In the genomic region with DNA sequence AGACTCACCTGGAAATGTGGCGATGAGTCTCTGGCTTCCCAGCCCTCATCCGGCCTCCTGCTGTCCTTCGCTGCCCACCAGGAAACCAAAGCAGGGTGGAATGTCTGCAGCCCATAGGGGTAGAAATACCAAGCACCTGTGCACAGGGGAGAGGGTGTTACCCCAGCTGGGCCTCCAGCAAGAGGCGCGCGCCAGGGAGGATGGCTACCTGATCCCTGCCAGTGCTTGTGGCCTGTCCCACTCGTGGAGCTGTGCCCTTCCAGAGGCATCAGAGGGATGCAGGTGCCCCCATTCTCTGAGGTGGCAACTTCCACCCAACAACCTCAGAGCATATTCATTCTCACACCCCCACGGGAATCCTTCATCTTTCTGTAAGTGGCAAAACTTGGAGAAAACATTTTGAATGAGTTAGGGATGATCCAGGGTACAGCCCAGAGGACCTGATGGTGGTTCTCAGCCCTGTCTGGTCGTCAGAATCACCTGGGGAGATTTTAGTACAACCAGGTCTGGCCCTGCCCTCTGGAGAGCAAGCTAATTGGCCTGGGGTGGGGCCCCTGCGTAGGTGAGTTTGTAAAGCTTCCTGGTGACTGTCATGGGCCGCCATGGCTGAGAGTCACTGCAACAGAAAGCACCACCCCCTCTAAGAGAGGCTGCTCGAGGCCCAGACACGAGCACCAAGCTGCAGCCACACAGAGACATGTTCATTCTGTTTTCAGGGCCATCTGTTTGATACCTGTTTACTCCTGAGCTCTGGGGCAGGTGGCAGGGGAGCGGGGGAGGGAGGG, we compare ENCODE assay signal across 17 cellular contexts. TPM values are rescaled to one million over a fixed set of nuclear protein-coding genes. Genes with fewer than 3 reads are reported as not detected.
DNase-seq lines count a peak whose midpoint lies in the region; ATAC-seq and TF ChIP-seq lines count a peak whose summit lies in the region.
"Had no signal": no experiment of that assay in that cellular context is flagged by ENCODE, and none has a peak within 500 bp of the region (broad histone marks: within the 10 kb centered on the region; RNA-seq: fewer than 3 reads in every experiment).

No MANE protein-coding gene starts in this region.

- no peak for DNase-seq in activated T-cell treated with anti-CD3 and anti-CD28 coated beads, Interleukin-2, amount 50 U/mL, for 72 hours
- no peak for DNase-seq in activated T-cell treated with anti-CD3 and anti-CD28 coated beads, Interleukin-2, amount 50 U/mL, for 48 hours
- no peak for DNase-seq in T-helper 17 cell
- no peak for DNase-seq in GM10248 (ENCODE audit: extremely low spot score)
- DNase-seq in endodermal cell: no peak
- DNase-seq in adrenal gland: no peak
- DNase-seq: activated T-cell treated with anti-CD3 and anti-CD28 coated beads, Interleukin-2, amount 50 U/mL, for 1 hour; aorta; DND-41; naive B cell; NCI-H526 treated with DMSO at 0.1 percent for 48 hours had no signal

- ATAC-seq in activated T-cell treated with anti-CD3 and anti-CD28 coated beads, Interleukin-2, amount 50 U/mL, for 72 hours (replicated peaks in 1 of 2): no peak
- no peak for ATAC-seq in T-helper 17 cell
- ATAC-seq: activated CD4-positive, CD25-positive, alpha-beta regulatory T cell treated with anti-CD3 and anti-CD28 coated beads, Interleukin-2, amount 50 U/mL, for 24 hours; left lung had no signal

- H3K36me3 Mint-ChIP-seq in activated T-cell treated with anti-CD3 and anti-CD28 coated beads, Interleukin-2, amount 50 U/mL, for 72 hours (ENCODE audit: insufficient read depth in 2 of 2): peaks cover 7 to 40% of the 10 kb centered on the region in 2 donors
- H3K36me3 Mint-ChIP-seq in T-helper 17 cell (ENCODE audit: low read depth) (peaks cover 3% of the 10 kb centered on the region), endodermal cell (ENCODE audit: low read depth) (peaks cover 52% of the 10 kb centered on the region)
- H3K36me3 Mint-ChIP-seq: naive B cell had no signal

- TF ChIP-seq CTCF in HEK293 (tag by site-specific recombination; IDR thresholded peaks at IDR 0.05) (no peak), neutrophil (IDR thresholded peaks at IDR 0.05) (no peak), GM10248 (IDR thresholded peaks at IDR 0.05; ENCODE audit: control extremely low read depth, extremely low read depth, low read depth, missing control alignments) (no peak), endodermal cell (conservative IDR thresholded peaks at IDR 0.05) (no peak), adrenal gland (IDR thresholded peaks at IDR 0.05) (no peak)

- H3K9me3 ChIP-seq in HEK293 (ENCODE audit: control insufficient read depth, insufficient read depth, low read depth, low read length) (no peaks in the 10 kb centered on the region), T-helper 17 cell (ENCODE audit: control insufficient read depth, low read length, poor library complexity, severe bottlenecking) (no peaks in the 10 kb centered on the region), neutrophil (no peaks in the 10 kb centered on the region), endodermal cell (ENCODE audit: control insufficient read depth, low read length) (no peaks in the 10 kb centered on the region), adrenal gland (replicated peaks in 1 of 3) (no peaks in the 10 kb centered on the region)
- H3K9me3 ChIP-seq: left lung, thoracic aorta had no signal

- WGBS in endodermal cell (ENCODE audit: insufficient coverage in 1 of 2, insufficient read length in 1 of 2), 2 experiments: 93% methylated on average over 7 to 14 of the region's 14 CpGs
- 85 to 94% (median 92%) methylated on average over 10 to 14 of the region's 14 CpGs for WGBS in adrenal gland, 4 donors

- H3K9me3 Mint-ChIP-seq in activated T-cell treated with anti-CD3 and anti-CD28 coated beads, Interleukin-2, amount 50 U/mL, for 72 hours: no peaks in the 10 kb centered on the region
- H3K9me3 Mint-ChIP-seq in endodermal cell: no peaks in the 10 kb centered on the region
- H3K9me3 Mint-ChIP-seq: naive B cell had no signal

- POLR2A ChIA-PET in HEK293 (lab: Yijun Ruan, JAX) (no interaction called here), GM10248 (lab: Yijun Ruan, JAX) (interaction anchor here (1.1 kb wide), 1 partner anchor 12 kb away, joined by 4 read pairs; no protein-coding TSS in a partner anchor)

- H3K4me1 ChIP-seq in HEK293 (ENCODE audit: control insufficient read depth, insufficient read depth, low read length) (no peaks in the 10 kb centered on the region), neutrophil (ENCODE audit: control insufficient read depth in 1 of 2, insufficient read depth in 1 of 2, low read depth in 1 of 2, low read length in 1 of 2) (peaks cover 6 to 7% of the 10 kb centered on the region in 2 experiments), endodermal cell (ENCODE audit: control insufficient read depth, insufficient read depth, low read length) (no peaks in the 10 kb centered on the region), adrenal gland (replicated peaks in 1 of 2) (no peaks in the 10 kb centered on the region)

- no peak for TF ChIP-seq POLR2A in adrenal gland (IDR thresholded peaks at IDR 0.05)

- H3K27me3 ChIP-seq in neutrophil (no peaks in the 10 kb centered on the region), endodermal cell (ENCODE audit: control insufficient read depth, insufficient read depth, low read length, poor library complexity, severe bottlenecking) (no peaks in the 10 kb centered on the region), adrenal gland (no peaks in the 10 kb centered on the region)
- H3K27me3 ChIP-seq: left lung had no signal

- intact Hi-C loops in adrenal gland (cut with DNase I): no loop called here

- peak overlapping the region; percentile 38 for H3K27ac Mint-ChIP-seq in activated T-cell treated with anti-CD3 and anti-CD28 coated beads, Interleukin-2, amount 50 U/mL, for 72 hours
- H3K27ac Mint-ChIP-seq in T-helper 17 cell: peak overlapping the region; percentile 98
- H3K27ac Mint-ChIP-seq in endodermal cell: no peak overlapping the region

- no peaks in the 10 kb centered on the region for H3K27me3 Mint-ChIP-seq in activated T-cell treated with anti-CD3 and anti-CD28 coated beads, Interleukin-2, amount 50 U/mL, for 72 hours (ENCODE audit: low read depth)
- H3K27me3 Mint-ChIP-seq in T-helper 17 cell (no peaks in the 10 kb centered on the region), endodermal cell (ENCODE audit: insufficient read depth) (no peaks in the 10 kb centered on the region)
- H3K27me3 Mint-ChIP-seq: B cell, naive B cell had no signal

- no peak overlapping the region for H3K4me3 ChIP-seq in HEK293 (ENCODE audit: low read depth, low read length)
- no peak overlapping the region for H3K4me3 ChIP-seq in neutrophil (ENCODE audit: low read depth in 1 of 2, low read length in 1 of 2)
- H3K4me3 ChIP-seq in endodermal cell (ENCODE audit: low read length): no peak overlapping the region
- no peak overlapping the region for H3K4me3 ChIP-seq in adrenal gland
- H3K4me3 ChIP-seq: left lung, thoracic aorta had no signal

- peaks cover 59 to 100% of the 10 kb centered on the region in 2 experiments for H3K36me3 ChIP-seq in HEK293 (ENCODE audit: control insufficient read depth in 2 of 2, insufficient read depth in 1 of 2, low read length in 2 of 2)
- H3K36me3 ChIP-seq in neutrophil: peaks cover 100% of the 10 kb centered on the region
- peaks cover 74% of the 10 kb centered on the region for H3K36me3 ChIP-seq in endodermal cell (ENCODE audit: control insufficient read depth, insufficient read depth, low read length)
- H3K36me3 ChIP-seq in adrenal gland (replicated peaks in 1 of 2): peaks cover 0 to 100% of the 10 kb centered on the region in 2 donors

- CTCF ChIA-PET in HEK293 (lab: Yijun Ruan, JAX) (interaction anchor here (2.7 kb wide), 1 partner anchor 13 kb away, joined by 12 read pairs; no protein-coding TSS in a partner anchor), GM10248 (lab: Yijun Ruan, JAX) (interaction anchor here (0.8 to 2.2 kb wide), 3 partner anchors 9 to 23 kb away, joined by 3 to 13 read pairs (median 6); no protein-coding TSS in a partner anchor)

- H3K9ac ChIP-seq in endodermal cell (ENCODE audit: extremely low read depth, low read length, poor library complexity, severe bottlenecking): no peak overlapping the region

- peaks cover 29% of the 10 kb centered on the region for H3K4me1 Mint-ChIP-seq in activated T-cell treated with anti-CD3 and anti-CD28 coated beads, Interleukin-2, amount 50 U/mL, for 72 hours (ENCODE audit: low read depth)
- peaks cover 16% of the 10 kb centered on the region for H3K4me1 Mint-ChIP-seq in T-helper 17 cell
- no peaks in the 10 kb centered on the region for H3K4me1 Mint-ChIP-seq in endodermal cell

- H3K27ac ChIP-seq in HEK293 (ENCODE audit: extremely low read depth, low read depth, low read length): 0 out of 2 replicates have a peak overlapping the region, but pooled peaks have one; percentile 9
- peak overlapping the region; percentile 45 for H3K27ac ChIP-seq in neutrophil
- H3K27ac ChIP-seq in endodermal cell (ENCODE audit: low read depth, low read length): no peak overlapping the region
- peak overlapping the region in 1 of 5 donors; percentile 13 for H3K27ac ChIP-seq in adrenal gland
- H3K27ac ChIP-seq: left lung, thoracic aorta had no signal

- H3K4me3 Mint-ChIP-seq in activated T-cell treated with anti-CD3 and anti-CD28 coated beads, Interleukin-2, amount 50 U/mL, for 72 hours: no peak overlapping the region
- H3K4me3 Mint-ChIP-seq in T-helper 17 cell: no peak overlapping the region
- H3K4me3 Mint-ChIP-seq in endodermal cell: no peak overlapping the region
- H3K4me3 Mint-ChIP-seq: B cell, naive B cell had no signal

RNA-seq across cellular contexts. Expression of a gene that starts 9.9 kb away (rescaled TPM):
- total RNA-seq in activated T-cell treated with anti-CD3 and anti-CD28 coated beads, Interleukin-2, amount 50 U/mL, for 72 hours: 100 to 1,000 TPM; 175 to 179 TPM
- total RNA-seq in T-helper 17 cell: 100 to 1,000 TPM; 426 to 485 TPM
- total RNA-seq in endodermal cell: 10 to 100 TPM; 23.0 to 32.4 TPM
- 66.3 TPM for polyA plus RNA-seq in endodermal cell (2013, experiment 1 of 2)
- polyA plus RNA-seq in endodermal cell (2013, experiment 2 of 2): 71.5 TPM
- 100 to 1,000 TPM in 4 of 8 donors, 10 to 100 TPM in 4; 79.3 to 196 (median 108) TPM for total RNA-seq in adrenal gland
- 10 to 100 TPM; 13.0 to 35.9 (median 21.8) TPM for polyA plus RNA-seq in adrenal gland

RNA-seq across cellular contexts. Expression of a gene that starts 40.1 kb away (rescaled TPM):
- total RNA-seq in activated T-cell treated with anti-CD3 and anti-CD28 coated beads, Interleukin-2, amount 50 U/mL, for 72 hours: 100 to 1,000 TPM in 1 of 2 donors, 10 to 100 TPM in 1; 96.8 to 127 TPM
- total RNA-seq in T-helper 17 cell (100 to 1,000 TPM; 220 to 235 TPM), endodermal cell (10 to 100 TPM; 79.0 to 86.1 TPM), adrenal gland (10 to 100 TPM; 31.8 to 56.9 (median 42.9) TPM)
- polyA plus RNA-seq in endodermal cell (2013, experiment 1 of 2): 50.9 TPM
- 49.5 TPM for polyA plus RNA-seq in endodermal cell (2013, experiment 2 of 2)
- polyA plus RNA-seq in adrenal gland: 10 to 100 TPM; 14.0 to 33.7 (median 31.9) TPM

RNA-seq across cellular contexts. Expression of a gene that starts 45.1 kb away (rescaled TPM):
- 100 to 1,000 TPM; 144 to 161 TPM for total RNA-seq in activated T-cell treated with anti-CD3 and anti-CD28 coated beads, Interleukin-2, amount 50 U/mL, for 72 hours
- total RNA-seq in T-helper 17 cell (100 to 1,000 TPM; 132 to 157 TPM), endodermal cell (10 to 100 TPM; 21.2 to 26.7 TPM), adrenal gland (10 to 100 TPM; 35.5 to 93.4 (median 47.3) TPM)
- polyA plus RNA-seq in endodermal cell (2013, experiment 1 of 2): 35.3 TPM
- 33.0 TPM for polyA plus RNA-seq in endodermal cell (2013, experiment 2 of 2)
- polyA plus RNA-seq in adrenal gland: 10 to 100 TPM; 14.3 to 27.2 (median 18.1) TPM

RNA-seq across cellular contexts. Expression of a gene that starts 48.1 kb away (rescaled TPM):
- total RNA-seq in activated T-cell treated with anti-CD3 and anti-CD28 coated beads, Interleukin-2, amount 50 U/mL, for 72 hours: 10 to 100 TPM; 10.6 to 16.6 TPM
- 1 to 10 TPM; 5.1 to 7.2 TPM for total RNA-seq in T-helper 17 cell
- 10 to 100 TPM; 24.8 to 29.8 TPM for total RNA-seq in endodermal cell
- 28.5 TPM for polyA plus RNA-seq in endodermal cell (2013, experiment 1 of 2)
- 25.9 TPM for polyA plus RNA-seq in endodermal cell (2013, experiment 2 of 2)
- total RNA-seq in adrenal gland: 10 to 100 TPM; 12.9 to 29.8 (median 22.3) TPM
- polyA plus RNA-seq in adrenal gland: 10 to 100 TPM; 11.8 to 19.7 (median 14.7) TPM
